ENCODE assay signal across 16 cellular contexts in genomic region chr2:143940720-143941119, GRCh38.
"Had no signal": no experiment of that assay in that cellular context is flagged by ENCODE, and none has a peak within 500 bp of the region (broad histone marks: within the 10 kb centered on the region; RNA-seq: fewer than 3 reads in every experiment).

No MANE protein-coding gene starts in this region.

- H3K27me3 ChIP-seq: ovary had no signal

- H3K36me3 ChIP-seq: ovary, thoracic aorta had no signal

- ATAC-seq: heart left ventricle; left cardiac atrium; left ventricle myocardium superior; naive thymus-derived CD4-positive, alpha-beta T cell; sciatic nerve; stimulated activated naive B cell treated with anti-CD40 and anti-IgM and Interleukin-4, amounts not matched to agents 10 μg/mL and 1 μg/mL and 100 μg/mL, for 72 hours; stimulated activated naive CD8-positive, alpha-beta T cell treated with anti-CD3 and anti-CD28 coated beads, Interleukin-15, amount 100 ng/mL, for 72 hours had no signal

- DNase-seq: central memory CD4-positive, alpha-beta T cell; effector CD4-positive, alpha-beta T cell; heart left ventricle; immature natural killer cell; left cardiac atrium; left ventricle myocardium superior; naive thymus-derived CD4-positive, alpha-beta T cell; nucleus accumbens; stimulated activated CD4-positive, alpha-beta T cell treated with anti-CD3 and anti-CD28 coated beads, Interleukin-2, amount 100 ng/mL, for 24 hours; stimulated activated CD4-positive, alpha-beta T cell treated with anti-CD3 and anti-CD28 coated beads, Interleukin-4, amount 100 ng/mL, for 4 hours; stimulated activated naive B cell treated with anti-CD40 and anti-IgM and Interleukin-4, amounts not matched to agents 10 μg/mL and 1 μg/mL and 100 μg/mL, for 72 hours; stimulated activated naive CD8-positive, alpha-beta T cell treated with anti-CD3 and anti-CD28 coated beads, Interleukin-15, amount 100 ng/mL, for 72 hours; trophoblast cell had no signal

- H3K4me3 Mint-ChIP-seq: immature natural killer cell; naive thymus-derived CD4-positive, alpha-beta T cell; stimulated activated naive B cell treated with anti-CD40 and anti-IgM and Interleukin-4, amounts not matched to agents 10 μg/mL and 1 μg/mL and 100 μg/mL, for 72 hours; stimulated activated naive CD8-positive, alpha-beta T cell treated with anti-CD3 and anti-CD28 coated beads, Interleukin-15, amount 100 ng/mL, for 72 hours had no signal

- H3K27ac Mint-ChIP-seq: immature natural killer cell; naive thymus-derived CD4-positive, alpha-beta T cell; stimulated activated naive B cell treated with anti-CD40 and anti-IgM and Interleukin-4, amounts not matched to agents 10 μg/mL and 1 μg/mL and 100 μg/mL, for 72 hours; stimulated activated naive CD8-positive, alpha-beta T cell treated with anti-CD3 and anti-CD28 coated beads, Interleukin-15, amount 100 ng/mL, for 72 hours had no signal

- H3K4me3 ChIP-seq: heart left ventricle, ovary had no signal

- H3K27ac ChIP-seq: thoracic aorta had no signal

- H3K9me3 Mint-ChIP-seq: immature natural killer cell; naive thymus-derived CD4-positive, alpha-beta T cell; stimulated activated naive B cell treated with anti-CD40 and anti-IgM and Interleukin-4, amounts not matched to agents 10 μg/mL and 1 μg/mL and 100 μg/mL, for 72 hours; stimulated activated naive CD8-positive, alpha-beta T cell treated with anti-CD3 and anti-CD28 coated beads, Interleukin-15, amount 100 ng/mL, for 72 hours had no signal

- H3K9me3 ChIP-seq: heart left ventricle, ovary, thoracic aorta had no signal
